Comparison of ENCODE assay signal across 9 cellular contexts in genomic region chr20:3071610-3072529, GRCh38. TPM values are rescaled to one million over a fixed set of nuclear protein-coding genes. Genes with fewer than 3 reads are reported as not detected.
DNase-seq lines count a peak whose midpoint lies in the region; ATAC-seq and TF ChIP-seq lines count a peak whose summit lies in the region.
"Had no signal": no experiment of that assay in that cellular context is flagged by ENCODE, and none has a peak within 500 bp of the region (broad histone marks: within the 10 kb centered on the region; RNA-seq: fewer than 3 reads in every experiment).

Gene OXT, plus strand, starts transcription at chr20:3071620. Its CDS starts 36 bp downstream, at chr20:3071656.

- intact Hi-C loops in Right ventricle myocardium inferior (cut with DNase I) (no loop called here), cardiac septum (cut with DNase I) (no loop called here)

- H3K4me1 Mint-ChIP-seq in chondrocyte (ENCODE audit: low read depth) = peaks cover 4% of the 10 kb centered on the region
- peaks cover 14% of the 10 kb centered on the region for H3K4me1 Mint-ChIP-seq in stimulated activated effector memory CD8-positive, alpha-beta T cell treated with anti-CD3 and anti-CD28 coated beads, Interleukin-12 subunit alpha, Interleukin-12 subunit beta, amount 100 ng/mL, for 72 hours

- no peak for TF ChIP-seq CTCF in chondrocyte (IDR thresholded peaks at IDR 0.05)

- peak; percentile 79 for DNase-seq in Right ventricle myocardium inferior (ENCODE audit: missing footprints)
- DNase-seq in cardiac septum (ENCODE audit: low spot score) = no peak
- peak; percentile 90 for DNase-seq in chondrocyte (ENCODE audit: low spot score)
- DNase-seq in stimulated activated effector memory CD8-positive, alpha-beta T cell treated with anti-CD3 and anti-CD28 coated beads, Interleukin-12 subunit alpha, Interleukin-12 subunit beta, amount 100 ng/mL, for 72 hours (ENCODE audit: low spot score in 2 of 2) = peak; percentile 34 to 63
- DNase-seq in SW 1271 (lab: John Stamatoyannopoulos, UW) = no peak
- DNase-seq in NCI-H69 (lab: John Stamatoyannopoulos, UW) = no peak
- DNase-seq in islet precursor cell = no peak

- no peaks in the 10 kb centered on the region for H3K9me3 Mint-ChIP-seq in chondrocyte (ENCODE audit: low read depth)
- H3K9me3 Mint-ChIP-seq in stimulated activated effector memory CD8-positive, alpha-beta T cell treated with anti-CD3 and anti-CD28 coated beads, Interleukin-12 subunit alpha, Interleukin-12 subunit beta, amount 100 ng/mL, for 72 hours = no peaks in the 10 kb centered on the region

- peaks cover 0 to 20% of the 10 kb centered on the region in 2 donors for H3K27me3 ChIP-seq in mucosa of rectum (ENCODE audit: control insufficient read depth in 2 of 2, insufficient read depth in 2 of 2, low read length in 2 of 2)

- H3K36me3 ChIP-seq in mucosa of rectum (ENCODE audit: control insufficient read depth in 2 of 2, insufficient read depth in 2 of 2, low read length in 2 of 2) = no peaks in the 10 kb centered on the region

- H3K36me3 Mint-ChIP-seq in chondrocyte (ENCODE audit: low read depth) = no peaks in the 10 kb centered on the region
- H3K36me3 Mint-ChIP-seq in stimulated activated effector memory CD8-positive, alpha-beta T cell treated with anti-CD3 and anti-CD28 coated beads, Interleukin-12 subunit alpha, Interleukin-12 subunit beta, amount 100 ng/mL, for 72 hours = no peaks in the 10 kb centered on the region

- peak within 1 kb of the TSS in 1 of 2 donors; percentile 24 for H3K9ac ChIP-seq in mucosa of rectum (ENCODE audit: low read depth in 1 of 2, low read length in 2 of 2)

- peak within 1 kb of the TSS; percentile 41 to 46 for H3K4me3 ChIP-seq in mucosa of rectum (ENCODE audit: low read length in 2 of 2)

- peak within 1 kb of the TSS; percentile 55 for H3K4me3 Mint-ChIP-seq in chondrocyte (ENCODE audit: unreplicated experiment)
- peak within 1 kb of the TSS; percentile 70 for H3K4me3 Mint-ChIP-seq in stimulated activated effector memory CD8-positive, alpha-beta T cell treated with anti-CD3 and anti-CD28 coated beads, Interleukin-12 subunit alpha, Interleukin-12 subunit beta, amount 100 ng/mL, for 72 hours

- H3K4me1 ChIP-seq in mucosa of rectum (ENCODE audit: control insufficient read depth in 2 of 2, insufficient read depth in 2 of 2, low read length in 2 of 2) = peaks cover 0 to 6% of the 10 kb centered on the region in 2 donors

- H3K27ac ChIP-seq in mucosa of rectum (ENCODE audit: low read depth in 2 of 2, low read length in 2 of 2) = no peak within 1 kb of the TSS

- H3K27me3 Mint-ChIP-seq in chondrocyte (ENCODE audit: low read depth) = peaks cover 10% of the 10 kb centered on the region

- H3K27ac Mint-ChIP-seq in chondrocyte (ENCODE audit: unreplicated experiment) = no peak within 1 kb of the TSS
- H3K27ac Mint-ChIP-seq in stimulated activated effector memory CD8-positive, alpha-beta T cell treated with anti-CD3 and anti-CD28 coated beads, Interleukin-12 subunit alpha, Interleukin-12 subunit beta, amount 100 ng/mL, for 72 hours = peak within 1 kb of the TSS; percentile 78

- no peaks in the 10 kb centered on the region for H3K9me3 ChIP-seq in mucosa of rectum (ENCODE audit: control insufficient read depth in 2 of 2, low read length in 2 of 2)

- ATAC-seq in Right ventricle myocardium inferior = peak; percentile 87
- peak; percentile 85 for ATAC-seq in stimulated activated effector memory CD8-positive, alpha-beta T cell treated with anti-CD3 and anti-CD28 coated beads, Interleukin-12 subunit alpha, Interleukin-12 subunit beta, amount 100 ng/mL, for 72 hours

RNA-seq across cellular contexts. Expression of gene OXT, which starts in this region (rescaled TPM):
- total RNA-seq in Right ventricle myocardium inferior = 0.54 TPM
- not detected for total RNA-seq in cardiac septum
- total RNA-seq in chondrocyte = not detected in 3 replicates
- total RNA-seq: SK-MEL-5 had no signal

Comparison
In these comparisons a context has a peak if more than half of its experiments do, and no peak if none do; other contexts are left out.
1. Peak in DNase-seq and ATAC-seq in Right ventricle myocardium inferior; RNA of the gene not detected or under 1 TPM.
2. Peak in DNase-seq in chondrocyte; RNA of the gene not detected or under 1 TPM.
3. DNase-seq: peak in stimulated activated effector memory CD8-positive, alpha-beta T cell treated with anti-CD3 and anti-CD28 coated beads, Interleukin-12 subunit alpha, Interleukin-12 subunit beta, amount 100 ng/mL, for 72 hours (2 of 2); none in cardiac septum (single experiment), SW 1271 (0 of 2), NCI-H69 (single experiment) and islet precursor cell (single experiment).